24 cellular contexts compared by ENCODE assay signal in genomic region chr1:39277876-39278275, GRCh38.
A peak's percentile ranks its signal among the peaks of the same experiment; 100 is the strongest.
DNase-seq lines count a peak whose midpoint lies in the region; ATAC-seq and TF ChIP-seq lines count a peak whose summit lies in the region.
"Had no signal": no experiment of that assay in that cellular context is flagged by ENCODE, and none has a peak within 500 bp of the region (broad histone marks: within the 10 kb centered on the region; RNA-seq: fewer than 3 reads in every experiment).

No MANE protein-coding gene starts in this region.

- peak overlapping the region; percentile 10 for H3K4me2 ChIP-seq in GM23338

- H3K4me3 ChIP-seq in CD4-positive, CD25-positive, alpha-beta regulatory T cell (ENCODE audit: low read depth, low read length), result peak overlapping the region; percentile 2
- H3K4me3 ChIP-seq in GM23338, result 0 out of 2 replicates have a peak overlapping the region, but pooled peaks have one; percentile 12
- no peak overlapping the region for H3K4me3 ChIP-seq in H7 (ENCODE audit: insufficient read depth, low read depth, low read length)
- H3K4me3 ChIP-seq: body of pancreas, K562, right lobe of liver, SK-N-MC, testis had no signal

- intact Hi-C loops in head of caudate nucleus (cut with DNase I), result loop anchor here (10.0 kb wide), 1 partner anchor 57 kb away; no protein-coding TSS in a partner anchor

- peaks cover 16% of the 10 kb centered on the region for H3K36me3 ChIP-seq in CD4-positive, CD25-positive, alpha-beta regulatory T cell (ENCODE audit: control insufficient read depth, insufficient read depth, low read length)
- H3K36me3 ChIP-seq in GM23338 (ENCODE audit: insufficient read depth), result peaks cover 6% of the 10 kb centered on the region
- H3K36me3 ChIP-seq in H7 (replicated peaks; ENCODE audit: control insufficient read depth, insufficient read depth, low read length), result peaks cover 5% of the 10 kb centered on the region

- peaks cover 6% of the 10 kb centered on the region for H3K36me3 Mint-ChIP-seq in CD4-positive, CD25-positive, alpha-beta regulatory T cell
- H3K36me3 Mint-ChIP-seq in GM23338 (ENCODE audit: low read depth), result peaks cover 4% of the 10 kb centered on the region
- peaks cover 5% of the 10 kb centered on the region for H3K36me3 Mint-ChIP-seq in memory B cell

- TF ChIP-seq CTCF in GM23338 (conservative IDR thresholded peaks at IDR 0.05; ENCODE audit: low read depth in 2 of 2), result no peak

- no peaks in the 10 kb centered on the region for H3K9me3 ChIP-seq in CD4-positive, CD25-positive, alpha-beta regulatory T cell (ENCODE audit: control insufficient read depth in 2 of 2, low read length in 2 of 2)
- H3K9me3 ChIP-seq: body of pancreas, right lobe of liver, testis had no signal

- no peaks in the 10 kb centered on the region for H3K9me2 ChIP-seq in GM23338 (ENCODE audit: insufficient read depth)

- H4K20me1 ChIP-seq in GM23338 (replicated peaks; ENCODE audit: insufficient read depth), result peaks cover 4% of the 10 kb centered on the region

- no peak overlapping the region for H2AFZ ChIP-seq in GM23338
- H2AFZ ChIP-seq: parathyroid adenoma had no signal

- no peaks in the 10 kb centered on the region for H3K27me3 ChIP-seq in CD4-positive, CD25-positive, alpha-beta regulatory T cell (ENCODE audit: control insufficient read depth, insufficient read depth, low read length)
- H3K27me3 ChIP-seq in GM23338 (ENCODE audit: insufficient read depth), result no peaks in the 10 kb centered on the region
- H3K27me3 ChIP-seq in H7 (ENCODE audit: control insufficient read depth, insufficient read depth, low read length), result no peaks in the 10 kb centered on the region
- H3K27me3 ChIP-seq: body of pancreas, right lobe of liver, testis had no signal

- H3K4me1 Mint-ChIP-seq in CD4-positive, CD25-positive, alpha-beta regulatory T cell, result peaks cover 35 to 52% (median 44%) of the 10 kb centered on the region in 4 donors
- H3K4me1 Mint-ChIP-seq in GM23338 (peaks cover 50% of the 10 kb centered on the region), memory B cell (peaks cover 13% of the 10 kb centered on the region)

- no peak for DNase-seq in CD4-positive, CD25-positive, alpha-beta regulatory T cell
- DNase-seq in GM23338 (ENCODE audit: low spot score) (peak; percentile 55), cerebellar cortex (ENCODE audit: low spot score) (peak; percentile 28), memory B cell (ENCODE audit: low spot score in 2 of 2) (no peak), H7 (no peak), head of caudate nucleus (no peak), NCI-H748 treated with DMSO at 0.1 percent for 48 hours (lab: John Stamatoyannopoulos, UW) (no peak)
- DNase-seq: activated CD4-positive, alpha-beta T cell treated with anti-CD3 and anti-CD28 coated beads for 1 hour; body of pancreas; foreskin fibroblast; GOT3; MM.1S; NCI-H146; NCI-H345; right lobe of liver; T1000; testis had no signal

- H3K4me1 ChIP-seq in CD4-positive, CD25-positive, alpha-beta regulatory T cell (ENCODE audit: control insufficient read depth, insufficient read depth, low read length, poor library complexity, severe bottlenecking), result peaks cover 26% of the 10 kb centered on the region
- peaks cover 47% of the 10 kb centered on the region for H3K4me1 ChIP-seq in GM23338 (ENCODE audit: insufficient read depth)
- H3K4me1 ChIP-seq: testis had no signal

- no peak overlapping the region for H3K27ac ChIP-seq in CD4-positive, CD25-positive, alpha-beta regulatory T cell (ENCODE audit: insufficient read depth, low read length, poor library complexity, severe bottlenecking)
- H3K27ac ChIP-seq in GM23338 (ENCODE audit: low read depth), result no peak overlapping the region
- H3K27ac ChIP-seq: body of pancreas, parathyroid adenoma, right lobe of liver, SK-N-MC, testis had no signal

- H3K27ac Mint-ChIP-seq in CD4-positive, CD25-positive, alpha-beta regulatory T cell, result peak overlapping the region; percentile 74 to 84 (median 82)
- H3K27ac Mint-ChIP-seq in GM23338 (peak overlapping the region; percentile 91), memory B cell (peak overlapping the region; percentile 15)
- H3K27ac Mint-ChIP-seq: activated T-helper 1 cell treated with anti-CD3 and anti-CD28 coated beads, Interleukin-12 subunit alpha, Interleukin-12 subunit beta, Interleukin-2, Interleukin-4 antibody, amounts not matched to agents 30 ng/mL and 10 ng/mL and 1 ng/mL, durations not matched to agents 14 hours and 24 hours and 36 hours; CD14-positive monocyte; dendritic cell treated with granulocyte-macrophage colony-stimulating factor and Interleukin-4, amounts not matched to agents 40 ng/mL and 50 ng/mL, for 4 days; nephron had no signal

- peaks cover 91% of the 10 kb centered on the region for H3K79me2 ChIP-seq in GM23338 (replicated peaks; ENCODE audit: insufficient read depth)

- H3K4me3 Mint-ChIP-seq in CD4-positive, CD25-positive, alpha-beta regulatory T cell, result peak overlapping the region in 1 of 4 donors; percentile 42
- H3K4me3 Mint-ChIP-seq in GM23338, result peak overlapping the region; percentile 10
- no peak overlapping the region for H3K4me3 Mint-ChIP-seq in memory B cell
- H3K4me3 Mint-ChIP-seq: activated T-helper 1 cell treated with anti-CD3 and anti-CD28 coated beads, Interleukin-12 subunit alpha, Interleukin-12 subunit beta, Interleukin-2, Interleukin-4 antibody, amounts not matched to agents 30 ng/mL and 10 ng/mL and 1 ng/mL, durations not matched to agents 14 hours and 24 hours and 36 hours; CD14-positive monocyte; dendritic cell treated with granulocyte-macrophage colony-stimulating factor and Interleukin-4, amounts not matched to agents 40 ng/mL and 50 ng/mL, for 4 days; nephron had no signal

- no peak for ATAC-seq in CD4-positive, CD25-positive, alpha-beta regulatory T cell (ENCODE audit: low read depth in 2 of 2)
- ATAC-seq in GM23338 (peak; percentile 55), memory B cell (ENCODE audit: low read depth) (no peak)
- ATAC-seq: body of pancreas, K562, right lobe of liver had no signal

- H3F3A ChIP-seq in GM23338 (replicated peaks; ENCODE audit: low read depth), result no peaks in the 10 kb centered on the region

- H3K9me3 Mint-ChIP-seq in CD4-positive, CD25-positive, alpha-beta regulatory T cell, result no peaks in the 10 kb centered on the region
- no peaks in the 10 kb centered on the region for H3K9me3 Mint-ChIP-seq in GM23338
- H3K9me3 Mint-ChIP-seq in memory B cell, result no peaks in the 10 kb centered on the region
- H3K9me3 Mint-ChIP-seq: activated T-helper 1 cell treated with anti-CD3 and anti-CD28 coated beads, Interleukin-12 subunit alpha, Interleukin-12 subunit beta, Interleukin-2, Interleukin-4 antibody, amounts not matched to agents 30 ng/mL and 10 ng/mL and 1 ng/mL, durations not matched to agents 14 hours and 24 hours and 36 hours; CD14-positive monocyte; dendritic cell treated with granulocyte-macrophage colony-stimulating factor and Interleukin-4, amounts not matched to agents 40 ng/mL and 50 ng/mL, for 4 days; nephron had no signal

- no peaks in the 10 kb centered on the region for H3K27me3 Mint-ChIP-seq in CD4-positive, CD25-positive, alpha-beta regulatory T cell
- H3K27me3 Mint-ChIP-seq in GM23338 (ENCODE audit: insufficient read depth, low read depth, poor library complexity) (no peaks in the 10 kb centered on the region), memory B cell (no peaks in the 10 kb centered on the region)
- H3K27me3 Mint-ChIP-seq: dendritic cell treated with granulocyte-macrophage colony-stimulating factor and Interleukin-4, amounts not matched to agents 40 ng/mL and 50 ng/mL, for 4 days had no signal

TF ChIP-seq in GM23338, 12 proteins besides CTCF, POLR2A, EP300 and RAD21:
- no peak for TF ChIP-seq JUNB (IDR thresholded peaks at IDR 0.05; ENCODE audit: unreplicated experiment)
- no peak for TF ChIP-seq EZH2 (IDR thresholded peaks at IDR 0.05; ENCODE audit: low read depth, unreplicated experiment)
- no peak for TF ChIP-seq ETS1 (IDR thresholded peaks at IDR 0.05)

Comparison
In these comparisons a context has a peak if more than half of its experiments do, and no peak if none do; other contexts are left out.
1. DNase-seq: peak in GM23338 (single experiment) and cerebellar cortex (single experiment); none in CD4-positive, CD25-positive, alpha-beta regulatory T cell (0 of 3), memory B cell (0 of 2), H7 (single experiment), head of caudate nucleus (0 of 42) and NCI-H748 treated with DMSO at 0.1 percent for 48 hours (single experiment).
2. H3K27ac Mint-ChIP-seq: peak in every context shown above with its lines; median percentile 91 in GM23338; 82 in CD4-positive, CD25-positive, alpha-beta regulatory T cell; 15 in memory B cell.